Comparison of ENCODE assay signal across 18 cellular contexts in the genomic region with DNA sequence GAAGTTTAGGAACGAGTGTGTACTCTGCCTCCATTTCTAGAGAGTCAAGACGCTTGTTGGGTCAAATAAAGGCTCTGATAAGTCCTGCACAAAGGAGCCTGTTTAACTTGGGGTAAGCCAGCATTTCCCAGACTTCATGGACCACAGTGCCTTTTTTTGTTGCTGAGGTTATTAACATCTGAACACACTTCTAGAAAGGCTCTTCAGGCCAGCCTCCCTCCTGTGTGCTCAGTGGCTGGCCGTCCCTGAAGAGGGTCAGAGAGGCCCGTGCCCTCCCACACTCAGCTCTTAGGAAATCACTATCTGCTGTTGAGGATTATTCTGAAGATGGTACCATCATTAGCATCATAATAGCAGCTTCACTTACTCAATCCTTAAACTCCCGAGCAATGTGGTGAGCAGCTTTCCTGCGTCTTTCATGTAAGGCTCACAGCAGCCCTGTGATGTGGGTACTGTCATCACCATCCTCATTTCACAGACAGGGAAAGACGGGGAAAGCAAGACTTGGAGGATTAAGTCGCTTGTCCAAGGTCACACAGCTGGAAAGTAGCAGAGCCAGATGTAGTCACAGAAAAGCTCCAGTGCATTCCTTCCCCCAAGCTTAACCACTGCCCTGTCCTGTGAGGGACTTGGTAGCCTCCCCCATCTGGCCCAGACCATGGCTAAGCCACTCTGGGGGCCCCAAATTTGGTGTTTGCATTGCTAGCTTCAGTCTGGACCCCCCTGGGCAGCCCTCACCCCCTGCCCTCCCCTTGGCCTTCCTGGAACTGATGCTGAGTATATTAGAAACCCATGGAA.
DNase-seq lines count a peak whose midpoint lies in the region; ATAC-seq and TF ChIP-seq lines count a peak whose summit lies in the region.
"Had no signal": no experiment of that assay in that cellular context is flagged by ENCODE, and none has a peak within 500 bp of the region (broad histone marks: within the 10 kb centered on the region; RNA-seq: fewer than 3 reads in every experiment).

No MANE protein-coding gene starts in this region.

- H3K4me3 ChIP-seq in GM23338: no peak overlapping the region
- no peak overlapping the region for H3K4me3 ChIP-seq in adrenal gland
- H3K4me3 ChIP-seq in lower leg skin (ENCODE audit: low read depth, poor library complexity, severe bottlenecking): no peak overlapping the region
- H3K4me3 ChIP-seq: Peyer's patch, stomach had no signal

- intact Hi-C loops in adrenal gland (cut with DNase I) (no loop called here), lower leg skin (cut with DNase I; ENCODE audit: low total_unique reads) (no loop called here)

- H3K36me3 ChIP-seq in GM23338 (ENCODE audit: insufficient read depth) (no peaks in the 10 kb centered on the region), adrenal gland (replicated peaks in 1 of 2) (no peaks in the 10 kb centered on the region)
- H3K36me3 ChIP-seq: Peyer's patch, stomach had no signal

- H3K36me3 Mint-ChIP-seq in GM23338 (ENCODE audit: low read depth): no peaks in the 10 kb centered on the region
- no peaks in the 10 kb centered on the region for H3K36me3 Mint-ChIP-seq in progenitor cell of endocrine pancreas (ENCODE audit: insufficient read depth)
- H3K36me3 Mint-ChIP-seq: activated CD8-positive, alpha-beta memory T cell treated with anti-CD3 and anti-CD28 coated beads, Interleukin-2, amount 10 ng/mL, durations not matched to agents 7 days and 5 days had no signal

- H3K27me3 ChIP-seq in GM23338 (ENCODE audit: insufficient read depth) (no peaks in the 10 kb centered on the region), adrenal gland (no peaks in the 10 kb centered on the region)
- H3K27me3 ChIP-seq: Peyer's patch had no signal

- H3K79me2 ChIP-seq in GM23338 (replicated peaks; ENCODE audit: insufficient read depth): no peaks in the 10 kb centered on the region

- H3K4me3 Mint-ChIP-seq in GM23338 (no peak overlapping the region), progenitor cell of endocrine pancreas (ENCODE audit: low read depth) (no peak overlapping the region)
- H3K4me3 Mint-ChIP-seq: activated B cell treated with CpG ODN at 0.5 μM for 24 hours; activated CD8-positive, alpha-beta memory T cell treated with anti-CD3 and anti-CD28 coated beads, Interleukin-2, amount 10 ng/mL, durations not matched to agents 7 days and 5 days; activated naive CD4-positive, alpha-beta T cell treated with anti-CD3 and anti-CD28 coated beads for 36 hours; T-cell had no signal

- H3F3A ChIP-seq in GM23338 (replicated peaks; ENCODE audit: low read depth): no peaks in the 10 kb centered on the region; the same call in 1 of the 2 replicates

- no peaks in the 10 kb centered on the region for H3K9me2 ChIP-seq in GM23338 (ENCODE audit: insufficient read depth)

- DNase-seq in GM23338 (ENCODE audit: low spot score) (peak; percentile 86), astrocyte of the hippocampus (ENCODE audit: low read depth, low spot score) (peak; percentile 34), iPS DF 4.7 (ENCODE audit: extremely low read depth, low spot score) (peak; percentile 75), progenitor cell of endocrine pancreas (ENCODE audit: low spot score, unreplicated experiment) (no peak), NK-92 (lab: John Stamatoyannopoulos, UW; ENCODE audit: unreplicated experiment) (no peak), adrenal gland (no peak), lower leg skin (ENCODE audit: low spot score in 2 of 2) (no peak), COR-L47 (lab: John Stamatoyannopoulos, UW) (no peak)
- DNase-seq: activated B cell treated with CpG ODN at 0.5 μM for 24 hours; activated CD8-positive, alpha-beta memory T cell treated with anti-CD3 and anti-CD28 coated beads, Interleukin-2, amount 10 ng/mL, durations not matched to agents 7 days and 5 days; activated naive CD4-positive, alpha-beta T cell treated with anti-CD3 and anti-CD28 coated beads for 36 hours; central memory CD4-positive, alpha-beta T cell; mammary epithelial cell; NCI-H1105 treated with DMSO at 0.1 percent for 48 hours; NCI-H446 treated with DMSO at 0.1 percent for 48 hours; stomach; T-cell had no signal

- peaks cover 42% of the 10 kb centered on the region for H3K4me1 ChIP-seq in GM23338 (ENCODE audit: insufficient read depth)
- peaks cover 0 to 4% of the 10 kb centered on the region in 2 donors for H3K4me1 ChIP-seq in adrenal gland (replicated peaks in 1 of 2)

- no peaks in the 10 kb centered on the region for H3K9me3 Mint-ChIP-seq in GM23338
- no peaks in the 10 kb centered on the region for H3K9me3 Mint-ChIP-seq in progenitor cell of endocrine pancreas (ENCODE audit: low read depth)
- H3K9me3 Mint-ChIP-seq: activated B cell treated with CpG ODN at 0.5 μM for 24 hours; activated naive CD4-positive, alpha-beta T cell treated with anti-CD3 and anti-CD28 coated beads for 36 hours; T-cell had no signal

- H3K27ac ChIP-seq in GM23338 (ENCODE audit: low read depth) (peak overlapping the region; percentile 95), adrenal gland (peak overlapping the region in 1 of 5 donors; percentile 12)
- H3K27ac ChIP-seq: Peyer's patch had no signal

- no peaks in the 10 kb centered on the region for H4K20me1 ChIP-seq in GM23338 (replicated peaks; ENCODE audit: insufficient read depth)

- peak overlapping the region; percentile 63 for H3K4me2 ChIP-seq in GM23338

- H3K27ac Mint-ChIP-seq in GM23338 (peak overlapping the region; percentile 88; the same call in 1 of the 2 replicates), progenitor cell of endocrine pancreas (peak overlapping the region; percentile 23)
- H3K27ac Mint-ChIP-seq: activated B cell treated with CpG ODN at 0.5 μM for 24 hours; activated CD8-positive, alpha-beta memory T cell treated with anti-CD3 and anti-CD28 coated beads, Interleukin-2, amount 10 ng/mL, durations not matched to agents 7 days and 5 days; activated naive CD4-positive, alpha-beta T cell treated with anti-CD3 and anti-CD28 coated beads for 36 hours; T-cell had no signal

- TF ChIP-seq CTCF in GM23338 (conservative IDR thresholded peaks at IDR 0.05; ENCODE audit: low read depth in 2 of 2): no peak
- no peak for TF ChIP-seq CTCF in progenitor cell of endocrine pancreas (IDR thresholded peaks at IDR 0.05; ENCODE audit: unreplicated experiment)
- no peak for TF ChIP-seq CTCF in adrenal gland (IDR thresholded peaks at IDR 0.05)
- TF ChIP-seq CTCF in lower leg skin (IDR thresholded peaks at IDR 0.05): no peak

- H3K4me1 Mint-ChIP-seq in GM23338 (peaks cover 76% of the 10 kb centered on the region), progenitor cell of endocrine pancreas (ENCODE audit: low read depth) (peaks cover 19% of the 10 kb centered on the region)
- H3K4me1 Mint-ChIP-seq: activated B cell treated with CpG ODN at 0.5 μM for 24 hours; activated CD8-positive, alpha-beta memory T cell treated with anti-CD3 and anti-CD28 coated beads, Interleukin-2, amount 10 ng/mL, durations not matched to agents 7 days and 5 days had no signal

- peak; percentile 84 for ATAC-seq in GM23338
- ATAC-seq: activated CD8-positive, alpha-beta memory T cell treated with anti-CD3 and anti-CD28 coated beads, Interleukin-2, amount 10 ng/mL, durations not matched to agents 7 days and 5 days; T-cell had no signal

- H2AFZ ChIP-seq in GM23338: no peak overlapping the region

- no peak for TF ChIP-seq POLR2A in adrenal gland (IDR thresholded peaks at IDR 0.05)
- no peak for TF ChIP-seq POLR2A in lower leg skin (IDR thresholded peaks at IDR 0.05)

- 71 to 84% (median 72%) methylated on average over 6 to 8 of the region's 8 CpGs for WGBS in adrenal gland, 4 donors
- 56 to 72% methylated on average over 8 of the region's 8 CpGs for WGBS in lower leg skin, 2 donors

- H3K9me3 ChIP-seq in adrenal gland (replicated peaks in 1 of 3): no peaks in the 10 kb centered on the region
- H3K9me3 ChIP-seq: Peyer's patch, stomach had no signal

- H3K27me3 Mint-ChIP-seq in GM23338 (ENCODE audit: insufficient read depth, low read depth, poor library complexity) (peaks cover 12% of the 10 kb centered on the region), progenitor cell of endocrine pancreas (no peaks in the 10 kb centered on the region)
- H3K27me3 Mint-ChIP-seq: T-cell had no signal

TF ChIP-seq in GM23338, 12 proteins besides CTCF, POLR2A, EP300 and RAD21:
- peak; percentile 29; the same call in 1 of the 2 replicates for TF ChIP-seq CREB1 (CRISPR knock-in tag; IDR thresholded peaks at IDR 0.05; ENCODE audit: low read depth)
- no peak for TF ChIP-seq ZNF114 (CRISPR knock-in tag; IDR thresholded peaks at IDR 0.05)

Comparison
In these comparisons a context has a peak if more than half of its experiments do, and no peak if none do; other contexts are left out.
1. DNase-seq: peak in GM23338 (single experiment), astrocyte of the hippocampus (single experiment) and iPS DF 4.7 (single experiment); none in progenitor cell of endocrine pancreas (single experiment), NK-92 (single experiment), adrenal gland (0 of 7), lower leg skin (0 of 2) and COR-L47 (single experiment).